In genomic region chr11:64724863-64725535, GRCh38 we compare ENCODE assay signal across 16 cellular contexts. TPM values are rescaled to one million over a fixed set of nuclear protein-coding genes. Genes with fewer than 3 reads are reported as not detected.
DNase-seq lines count a peak whose midpoint lies in the region; ATAC-seq and TF ChIP-seq lines count a peak whose summit lies in the region.
"Had no signal": no experiment of that assay in that cellular context is flagged by ENCODE, and none has a peak within 500 bp of the region (broad histone marks: within the 10 kb centered on the region; RNA-seq: fewer than 3 reads in every experiment).

No MANE protein-coding gene starts in this region.

- no peak overlapping the region for H3K4me3 ChIP-seq in CD8-positive, alpha-beta T cell (ENCODE audit: low read depth, low read length)
- H3K4me3 ChIP-seq in IMR-90 (ENCODE audit: insufficient read depth, low read depth, low read length) (no peak overlapping the region), hepatocyte (no peak overlapping the region)
- H3K4me3 ChIP-seq: Peyer's patch, upper lobe of left lung had no signal

- no peak overlapping the region for H2AFZ ChIP-seq in IMR-90 (replicated peaks; ENCODE audit: low read length, poor library complexity)
- H2AFZ ChIP-seq in hepatocyte, result no peak overlapping the region

- no peaks in the 10 kb centered on the region for H3K9me3 ChIP-seq in CD8-positive, alpha-beta T cell (ENCODE audit: low read length)
- H3K9me3 ChIP-seq in IMR-90 (ENCODE audit: control insufficient read depth, insufficient read depth, low read length) (no peaks in the 10 kb centered on the region), hepatocyte (ENCODE audit: low read depth) (no peaks in the 10 kb centered on the region)
- H3K9me3 ChIP-seq: BE2C, Peyer's patch, upper lobe of left lung had no signal

- peaks cover 26% of the 10 kb centered on the region for H3K36me3 Mint-ChIP-seq in CD8-positive, alpha-beta T cell
- no peaks in the 10 kb centered on the region for H3K36me3 Mint-ChIP-seq in neural crest cell (ENCODE audit: low read depth)

- TF ChIP-seq RAD21 in IMR-90 (IDR thresholded peaks at IDR 0.05; ENCODE audit: low read length), result no peak

- no peaks in the 10 kb centered on the region for H3K9me1 ChIP-seq in IMR-90 (ENCODE audit: insufficient read depth, low read length)

- H4K20me1 ChIP-seq in IMR-90 (ENCODE audit: insufficient read depth, low read length), result no peaks in the 10 kb centered on the region
- H4K20me1 ChIP-seq in hepatocyte (ENCODE audit: insufficient read depth, poor library complexity, severe bottlenecking), result no peaks in the 10 kb centered on the region

- CTCF ChIA-PET in CD8-positive, alpha-beta T cell (lab: Charles Lee), result interaction anchor here (1.5 kb wide), 1 partner anchor 17 kb away, joined by 5 read pairs; no protein-coding TSS in a partner anchor
- CTCF ChIA-PET in IMR-90 (lab: Yijun Ruan, JAX), result no interaction called here

- no peak overlapping the region for H3K56ac ChIP-seq in IMR-90 (ENCODE audit: extremely low read depth, insufficient read depth, low read length)

- no peak overlapping the region for H2BK20ac ChIP-seq in IMR-90 (ENCODE audit: low read depth, low read length)

- no CpG with 5 or more reads among the region's 7 CpGs for WGBS in IMR-90 (ENCODE audit: extremely low coverage in 2 of 2, insufficient read length in 1 of 2), 2 experiments
- WGBS in hepatocyte (ENCODE audit: low lambda C conversion rate, missing lambda C conversion rate), result 76% methylated on average over 7 of the region's 7 CpGs

- H2BK120ac ChIP-seq in IMR-90 (ENCODE audit: low read depth, low read length), result no peak overlapping the region

- H3K27me3 ChIP-seq in CD8-positive, alpha-beta T cell (ENCODE audit: insufficient read depth, low read length), result no peaks in the 10 kb centered on the region
- peaks cover 56% of the 10 kb centered on the region for H3K27me3 ChIP-seq in IMR-90 (ENCODE audit: control insufficient read depth, insufficient read depth, low read length)
- peaks cover 23% of the 10 kb centered on the region for H3K27me3 ChIP-seq in hepatocyte
- H3K27me3 ChIP-seq: BE2C had no signal

- H3K9ac ChIP-seq in IMR-90 (ENCODE audit: low read depth, low read length), result no peak overlapping the region

- peaks cover 18% of the 10 kb centered on the region for H3K4me1 Mint-ChIP-seq in CD8-positive, alpha-beta T cell (ENCODE audit: low read depth)
- H3K4me1 Mint-ChIP-seq in neural crest cell, result peaks cover 32% of the 10 kb centered on the region

- H2AK5ac ChIP-seq in IMR-90 (ENCODE audit: low read depth, low read length), result no peak overlapping the region

- no peak overlapping the region for H2BK15ac ChIP-seq in IMR-90 (ENCODE audit: low read depth, low read length)

- peaks cover 21% of the 10 kb centered on the region for H3K4me1 ChIP-seq in CD8-positive, alpha-beta T cell (ENCODE audit: insufficient read depth, low read length)
- no peaks in the 10 kb centered on the region for H3K4me1 ChIP-seq in IMR-90 (ENCODE audit: control insufficient read depth, insufficient read depth, low read length)
- no peaks in the 10 kb centered on the region for H3K4me1 ChIP-seq in hepatocyte (ENCODE audit: insufficient read depth)

- TF ChIP-seq CTCF in CD8-positive, alpha-beta T cell (IDR thresholded peaks at IDR 0.05), result no peak
- no peak for TF ChIP-seq CTCF in IMR-90 (conservative IDR thresholded peaks at IDR 0.05; ENCODE audit: low read depth, low read length)
- no peak for TF ChIP-seq CTCF in hepatocyte (IDR thresholded peaks at IDR 0.05; ENCODE audit: poor library complexity)
- TF ChIP-seq CTCF in neural crest cell (conservative IDR thresholded peaks at IDR 0.05), result no peak

- POLR2A ChIA-PET in CD8-positive, alpha-beta T cell (lab: Charles Lee), result interaction anchor here (0.6 to 1.5 kb wide), 2 partner anchors 11 to 1870 kb away, joined by 3 to 4 read pairs; no protein-coding TSS in a partner anchor
- POLR2A ChIA-PET in IMR-90 (lab: Charles Lee; ENCODE audit: unreplicated experiment), result no interaction called here

- H3K4me2 ChIP-seq in IMR-90 (ENCODE audit: low read depth, low read length) (no peak overlapping the region), hepatocyte (no peak overlapping the region)

- DNase-seq in CD8-positive, alpha-beta T cell, result no peak
- DNase-seq in IMR-90 (no peak), hepatocyte (ENCODE audit: low spot score) (peak; percentile 48), neural crest cell (ENCODE audit: low read depth, low spot score) (no peak), caudate nucleus (lab: John Stamatoyannopoulos, UW) (no peak), mesenteric fat pad (ENCODE audit: low spot score) (no peak)
- DNase-seq: BE2C, DMS79 treated with DMSO at 0.1 percent for 48 hours, NCI-H187 treated with DMSO at 0.1 percent for 48 hours, NCI-H510A treated with DMSO at 0.1 percent for 48 hours, Peyer's patch, upper lobe of left lung had no signal

- no peak overlapping the region for H3K18ac ChIP-seq in IMR-90 (ENCODE audit: low read depth, low read length)

- H3K27me3 Mint-ChIP-seq in CD8-positive, alpha-beta T cell (ENCODE audit: low read depth), result peaks cover 5% of the 10 kb centered on the region
- H3K27me3 Mint-ChIP-seq in neural crest cell (ENCODE audit: low read depth), result peaks cover 42% of the 10 kb centered on the region

- no peak overlapping the region for H4K5ac ChIP-seq in IMR-90 (ENCODE audit: low read depth, low read length)

- no TSS peak for BruUV-seq in IMR-90 (replicated peaks; lab: Mats Ljungman, UMichigan)

- no peak overlapping the region for H3K23ac ChIP-seq in IMR-90 (ENCODE audit: low read depth, low read length)

- no peak overlapping the region for H3K27ac ChIP-seq in CD8-positive, alpha-beta T cell (ENCODE audit: low read depth, low read length)
- H3K27ac ChIP-seq in IMR-90 (ENCODE audit: insufficient read depth, low read length) (no peak overlapping the region), hepatocyte (no peak overlapping the region), caudate nucleus (ENCODE audit: low read depth, low read length) (no peak overlapping the region)
- H3K27ac ChIP-seq: Peyer's patch, upper lobe of left lung had no signal

- TF ChIP-seq POLR2A in IMR-90 (IDR thresholded peaks at IDR 0.05; ENCODE audit: low read depth, low read length), result no peak

- H4K91ac ChIP-seq in IMR-90 (ENCODE audit: insufficient read depth, low read depth, low read length), result no peak overlapping the region

- H3K14ac ChIP-seq in IMR-90 (replicated peaks; ENCODE audit: low read depth, low read length), result no peak overlapping the region

- H3K79me2 ChIP-seq in hepatocyte, result no peaks in the 10 kb centered on the region

- no peaks in the 10 kb centered on the region for H3K9me2 ChIP-seq in hepatocyte (replicated peaks; ENCODE audit: insufficient read depth)

- peak overlapping the region; percentile 28 for H2AK9ac ChIP-seq in IMR-90 (replicated peaks; ENCODE audit: low read depth, low read length, poor library complexity)

- dilution Hi-C loops in IMR-90 (cut with HindIII; ENCODE audit: low sequenced_read_pairs, unreplicated experiment), result no loop called here

- H3K79me1 ChIP-seq in IMR-90 (ENCODE audit: low read depth in 1 of 2, low read length in 2 of 2), result no peaks in the 10 kb centered on the region

- ATAC-seq in CD8-positive, alpha-beta T cell, result no peak
- ATAC-seq in IMR-90 (ENCODE audit: low read depth) (no peak), HG02981 (IDR thresholded peaks at IDR 0.05; ENCODE audit: unreplicated experiment) (no peak)
- ATAC-seq: activated CD4-positive, CD25-positive, alpha-beta regulatory T cell treated with anti-CD3 and anti-CD28 coated beads, Interleukin-2, amount 50 U/mL, for 24 hours had no signal

- in situ Hi-C loops in IMR-90 (cut with MboI; ENCODE audit: low sequenced_read_pairs), result no loop called here

- intact Hi-C loops in CD8-positive, alpha-beta T cell (cut with DNase I, micrococcal nuclease), result loop anchor here in 1 of 2 experiments (10.0 kb wide), 1 partner anchor 410 kb away; the partner anchor contains the start of genes PRDX5 and TRMT112
- intact Hi-C loops in IMR-90 (cut with micrococcal nuclease), result no loop called here

- H2BK5ac ChIP-seq in IMR-90 (ENCODE audit: low read depth, low read length, poor library complexity, severe bottlenecking), result no peak overlapping the region

- no peak overlapping the region for H4K8ac ChIP-seq in IMR-90 (ENCODE audit: low read depth in 2 of 2, low read length in 2 of 2)

- H3K27ac Mint-ChIP-seq in CD8-positive, alpha-beta T cell, result peak overlapping the region; percentile 66
- peak overlapping the region; percentile 81 for H3K27ac Mint-ChIP-seq in neural crest cell (ENCODE audit: unreplicated experiment)

- H3K4me3 Mint-ChIP-seq in CD8-positive, alpha-beta T cell, result no peak overlapping the region
- H3K4me3 Mint-ChIP-seq in neural crest cell, result peak overlapping the region; percentile 80

- no peak overlapping the region for H3K4ac ChIP-seq in IMR-90 (ENCODE audit: low read depth, low read length)

- no peaks in the 10 kb centered on the region for H3K9me3 Mint-ChIP-seq in CD8-positive, alpha-beta T cell
- H3K9me3 Mint-ChIP-seq in neural crest cell, result no peaks in the 10 kb centered on the region

- H3K36me3 ChIP-seq in CD8-positive, alpha-beta T cell (ENCODE audit: insufficient read depth, low read length), result peaks cover 14% of the 10 kb centered on the region
- no peaks in the 10 kb centered on the region for H3K36me3 ChIP-seq in IMR-90 (ENCODE audit: control insufficient read depth, insufficient read depth, low read length)
- no peaks in the 10 kb centered on the region for H3K36me3 ChIP-seq in hepatocyte (replicated peaks; ENCODE audit: insufficient read depth, low read depth)
- H3K36me3 ChIP-seq: BE2C, Peyer's patch had no signal

RNA-seq across cellular contexts. Expression of gene NRXN2, which starts 2.0 kb away (rescaled TPM):
- under 1 TPM; 0.17 to 0.43 TPM for total RNA-seq in CD8-positive, alpha-beta T cell
- total RNA-seq in IMR-90 (2012; rRNA removed) (0.18 and 0.28 TPM in 2 replicates), hepatocyte (0.28 and 0.83 TPM in 2 replicates), neural crest cell (8.5 and 10.0 TPM in 2 replicates), mesenteric fat pad (8.8 TPM)
- polyA plus RNA-seq in IMR-90 (2012; rRNA removed) (0.13 and 0.22 TPM in 2 replicates), hepatocyte (1.7 and 2.8 TPM in 2 replicates)
- 0.17 and 0.21 TPM in 2 replicates for polyA plus RNA-seq in IMR-90 (2012; cell fraction: cytosol; rRNA removed)
- polyA plus RNA-seq in IMR-90 (2012; cell fraction: nucleus; rRNA removed; ENCODE audit: low replicate concordance), result 0.39 and 0.55 TPM in 2 replicates
- total RNA-seq: glomerular endothelial cell had no signal
- polyA plus RNA-seq: keratinocyte had no signal

RNA-seq across cellular contexts. Expression of gene RASGRP2, which starts 18.9 kb away (rescaled TPM):
- 100 to 1,000 TPM; 468 to 472 TPM for total RNA-seq in CD8-positive, alpha-beta T cell
- not detected in 2 replicates for total RNA-seq in IMR-90 (2012; rRNA removed)
- 0.82 and 1.2 TPM in 2 replicates for polyA plus RNA-seq in IMR-90 (2012; rRNA removed)
- 0.93 TPM in 1 of 2 replicates, not detected in the other for polyA plus RNA-seq in IMR-90 (2012; cell fraction: cytosol; rRNA removed)
- polyA plus RNA-seq in IMR-90 (2012; cell fraction: nucleus; rRNA removed; ENCODE audit: low replicate concordance), result 1.2 and 1.9 TPM in 2 replicates
- total RNA-seq in hepatocyte, result 0.24 and 3.2 TPM in 2 replicates
- polyA plus RNA-seq in hepatocyte, result 0.10 and 3.6 TPM in 2 replicates
- total RNA-seq in neural crest cell, result 0.93 and 1.5 TPM in 2 replicates
- 22.0 TPM for total RNA-seq in mesenteric fat pad

RNA-seq across cellular contexts. Expression of gene PYGM, which starts 34.8 kb away (rescaled TPM):
- total RNA-seq in CD8-positive, alpha-beta T cell, result 1 to 10 TPM; 4.7 to 5.5 TPM
- total RNA-seq in IMR-90 (2012; rRNA removed), result under 0.01 and 0.18 TPM in 2 replicates
- 0.21 and 0.46 TPM in 2 replicates for polyA plus RNA-seq in IMR-90 (2012; rRNA removed)
- 0.08 and 0.31 TPM in 2 replicates for polyA plus RNA-seq in IMR-90 (2012; cell fraction: cytosol; rRNA removed)
- polyA plus RNA-seq in IMR-90 (2012; cell fraction: nucleus; rRNA removed; ENCODE audit: low replicate concordance), result 0.58 and 0.64 TPM in 2 replicates
- total RNA-seq in hepatocyte, result 1.9 and 2.0 TPM in 2 replicates
- 4.0 and 5.7 TPM in 2 replicates for polyA plus RNA-seq in hepatocyte
- total RNA-seq in neural crest cell, result 1.2 TPM in 2 replicates
- total RNA-seq in mesenteric fat pad, result 1.8 TPM
- total RNA-seq: glomerular endothelial cell had no signal

RNA-seq across cellular contexts. Expression of gene SF1, which starts 53.3 kb away (rescaled TPM):
- 1,000 to 10,000 TPM; 1,574 to 1,625 TPM for total RNA-seq in CD8-positive, alpha-beta T cell
- total RNA-seq in IMR-90 (2012; rRNA removed) (56.8 and 76.1 TPM in 2 replicates), hepatocyte (126 and 163 TPM in 2 replicates), neural crest cell (578 and 592 TPM in 2 replicates), mesenteric fat pad (302 TPM)
- polyA plus RNA-seq in IMR-90 (2012; rRNA removed) (75.0 and 88.0 TPM in 2 replicates), hepatocyte (138 and 157 TPM in 2 replicates)
- 103 and 112 TPM in 2 replicates for polyA plus RNA-seq in IMR-90 (2012; cell fraction: cytosol; rRNA removed)
- 263 and 388 TPM in 2 replicates for polyA plus RNA-seq in IMR-90 (2012; cell fraction: nucleus; rRNA removed; ENCODE audit: low replicate concordance)

Comparison
In these comparisons a context has a peak if more than half of its experiments do, and no peak if none do; other contexts are left out.
1. RNA of gene RASGRP2, which starts 18.9 kb away (total RNA-seq): 468 to 472 TPM in CD8-positive, alpha-beta T cell; 22.0 TPM in mesenteric fat pad (single experiment), 0.24 to 3.2 TPM in hepatocyte, 0.93 to 1.5 TPM in neural crest cell and not detected in IMR-90; every median in the first group is over 10 times any median in the second.